9 cellular contexts compared by ENCODE assay signal in the genomic region with DNA sequence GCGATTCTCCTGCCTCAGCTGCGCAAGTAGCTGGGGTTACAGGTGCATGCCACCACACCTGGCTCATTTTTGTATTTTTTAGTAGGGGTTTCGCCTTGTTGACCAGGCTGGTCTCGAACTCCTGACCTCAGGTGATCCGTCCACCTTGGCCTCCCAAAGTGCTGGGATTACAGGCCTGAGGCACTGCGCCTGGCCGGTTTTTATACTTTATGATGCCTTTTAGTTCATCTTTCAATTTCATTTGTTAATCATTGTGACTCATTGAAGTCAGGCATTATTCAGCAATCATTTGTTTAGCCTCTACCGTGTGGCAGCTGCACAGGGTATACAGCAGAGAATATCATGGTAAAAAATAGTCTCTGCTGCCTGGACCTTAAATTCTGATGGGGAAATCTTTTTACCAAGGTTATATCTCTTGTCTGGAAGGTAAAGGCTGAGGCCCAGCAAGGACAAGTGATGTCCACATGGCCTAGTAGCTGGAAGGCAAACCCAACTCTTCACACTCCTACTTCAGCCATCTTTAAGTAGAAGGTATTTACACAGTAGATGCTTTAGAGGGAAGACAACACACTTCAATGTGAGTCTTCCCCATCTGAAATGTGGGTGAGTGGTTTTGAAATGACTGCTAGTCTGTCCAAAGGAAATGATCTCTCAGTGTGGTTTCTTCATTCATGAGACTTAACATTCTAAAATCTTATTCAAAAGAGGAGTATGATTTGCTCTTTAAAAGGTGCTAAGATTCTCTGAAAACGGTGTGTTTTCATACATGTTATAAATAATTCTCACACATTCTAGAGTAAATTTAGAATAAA. TPM values are rescaled to one million over a fixed set of nuclear protein-coding genes. Genes with fewer than 3 reads are reported as not detected.
DNase-seq lines count a peak whose midpoint lies in the region; ATAC-seq, FAIRE-seq and TF ChIP-seq lines count a peak whose summit lies in the region.
"Had no signal": no experiment of that assay in that cellular context is flagged by ENCODE, and none has a peak within 500 bp of the region (broad histone marks: within the 10 kb centered on the region; RNA-seq: fewer than 3 reads in every experiment).

No MANE protein-coding gene starts in this region.

- peaks cover 0 to 6% of the 10 kb centered on the region in 2 donors for H3K4me1 ChIP-seq in kidney (ENCODE audit: control insufficient read depth in 1 of 2, insufficient read depth in 1 of 2, low read depth in 1 of 2, low read length in 2 of 2)

- no peaks in the 10 kb centered on the region for H3K9me3 ChIP-seq in T-helper 17 cell (ENCODE audit: control insufficient read depth, low read length, poor library complexity, severe bottlenecking)
- H3K9me3 ChIP-seq in kidney (ENCODE audit: control insufficient read depth in 1 of 2, low read length in 2 of 2) = no peaks in the 10 kb centered on the region

- ATAC-seq in T-helper 17 cell (no peak), GM18505 (IDR thresholded peaks at IDR 0.05; ENCODE audit: unreplicated experiment) (no peak), HG03520 (IDR thresholded peaks at IDR 0.05; ENCODE audit: unreplicated experiment) (no peak)
- ATAC-seq in natural killer cell treated with Interleukin-12 subunit alpha and Interleukin-12 subunit beta and Interleukin-15 and Interleukin-18, amount 100 ng/mL, for 72 hours = peak; percentile 63 to 69

- FAIRE-seq in GM18507 (lab: Jason Lieb, UNC) (peak; percentile 94), kidney (lab: Jason Lieb, UNC) (no peak)

- H3K4me1 Mint-ChIP-seq in T-helper 17 cell = peaks cover 37% of the 10 kb centered on the region
- H3K4me1 Mint-ChIP-seq in natural killer cell treated with Interleukin-12 subunit alpha and Interleukin-12 subunit beta and Interleukin-15 and Interleukin-18, amount 100 ng/mL, for 72 hours (ENCODE audit: low read depth in 2 of 2) = peaks cover 46 to 53% of the 10 kb centered on the region in 2 donors

- H3K27ac Mint-ChIP-seq in T-helper 17 cell = peak overlapping the region; percentile 75
- peak overlapping the region; percentile 96 to 97 for H3K27ac Mint-ChIP-seq in natural killer cell treated with Interleukin-12 subunit alpha and Interleukin-12 subunit beta and Interleukin-15 and Interleukin-18, amount 100 ng/mL, for 72 hours

- no peaks in the 10 kb centered on the region for H3K9me3 Mint-ChIP-seq in natural killer cell treated with Interleukin-12 subunit alpha and Interleukin-12 subunit beta and Interleukin-15 and Interleukin-18, amount 100 ng/mL, for 72 hours

- no peak overlapping the region for H3K4me3 Mint-ChIP-seq in T-helper 17 cell
- H3K4me3 Mint-ChIP-seq in natural killer cell treated with Interleukin-12 subunit alpha and Interleukin-12 subunit beta and Interleukin-15 and Interleukin-18, amount 100 ng/mL, for 72 hours = peak overlapping the region; percentile 80

- TF ChIP-seq POLR2A in GM18505 (IDR thresholded peaks at IDR 0.05; ENCODE audit: borderline replicate concordance, extremely low read depth, insufficient read depth, insufficient read length) = no peak

- DNase-seq in GM18507 (ENCODE audit: extremely low spot score, insufficient read length, low read depth) = peak; percentile 64
- peak; percentile 65 for DNase-seq in HCEC 1CT
- no peak for DNase-seq in T-helper 17 cell
- DNase-seq in natural killer cell treated with Interleukin-12 subunit alpha and Interleukin-12 subunit beta and Interleukin-15 and Interleukin-18, amount 100 ng/mL, for 72 hours (ENCODE audit: low spot score) = peak; percentile 65
- DNase-seq in T1000 (lab: John Stamatoyannopoulos, UW) = no peak
- no peak for DNase-seq in kidney
- DNase-seq: NCI-H2029 treated with DMSO at 0.1 percent for 48 hours had no signal

- no peak overlapping the region for H3K4me3 ChIP-seq in kidney (ENCODE audit: low read length in 2 of 2)

- no peaks in the 10 kb centered on the region for H3K27me3 Mint-ChIP-seq in T-helper 17 cell
- no peaks in the 10 kb centered on the region for H3K27me3 Mint-ChIP-seq in natural killer cell treated with Interleukin-12 subunit alpha and Interleukin-12 subunit beta and Interleukin-15 and Interleukin-18, amount 100 ng/mL, for 72 hours

- H3K36me3 Mint-ChIP-seq in T-helper 17 cell (ENCODE audit: low read depth) = no peaks in the 10 kb centered on the region
- peaks cover 4% of the 10 kb centered on the region for H3K36me3 Mint-ChIP-seq in natural killer cell treated with Interleukin-12 subunit alpha and Interleukin-12 subunit beta and Interleukin-15 and Interleukin-18, amount 100 ng/mL, for 72 hours

- no peaks in the 10 kb centered on the region for H3K36me3 ChIP-seq in kidney (ENCODE audit: control insufficient read depth in 1 of 2, insufficient read depth in 2 of 2, low read length in 2 of 2)

- no peak overlapping the region for H3K9ac ChIP-seq in kidney (ENCODE audit: low read length in 2 of 2)

- TF ChIP-seq CTCF in kidney (IDR thresholded peaks at IDR 0.05; ENCODE audit: borderline replicate concordance, extremely low read depth, insufficient read depth) = no peak

- H3K27ac ChIP-seq in kidney (ENCODE audit: low read depth in 2 of 2, low read length in 2 of 2) = no peak overlapping the region

- intact Hi-C loops in kidney (cut with DNase I) = no loop called here

RNA-seq across cellular contexts. Expression of gene PRPSAP2, which starts 2.4 kb away (rescaled TPM):
- total RNA-seq in T-helper 17 cell (10 to 100 TPM; 26.3 to 27.9 TPM), kidney (30.6 TPM)
- total RNA-seq in natural killer cell treated with Interleukin-12 subunit alpha and Interleukin-12 subunit beta and Interleukin-15 and Interleukin-18, amount 100 ng/mL, for 72 hours = 100 to 1,000 TPM in 1 of 2 donors, 10 to 100 TPM in 1; 93.1 to 112 TPM
- 32.0 TPM for polyA plus RNA-seq in kidney (ENCODE audit: insufficient read depth, low read depth, low replicate concordance)

Comparison
In these comparisons a context has a peak if more than half of its experiments do, and no peak if none do; other contexts are left out.
1. DNase-seq: peak in GM18507 (single experiment), HCEC 1CT (single experiment) and natural killer cell treated with Interleukin-12 subunit alpha and Interleukin-12 subunit beta and Interleukin-15 and Interleukin-18, amount 100 ng/mL, for 72 hours (single experiment); none in T-helper 17 cell (0 of 3), T1000 (single experiment) and kidney (single experiment).
2. ATAC-seq: peak in natural killer cell treated with Interleukin-12 subunit alpha and Interleukin-12 subunit beta and Interleukin-15 and Interleukin-18, amount 100 ng/mL, for 72 hours (2 of 2); none in T-helper 17 cell (single experiment), GM18505 (single experiment) and HG03520 (single experiment).